28 cellular contexts compared by ENCODE assay signal in the genomic region with DNA sequence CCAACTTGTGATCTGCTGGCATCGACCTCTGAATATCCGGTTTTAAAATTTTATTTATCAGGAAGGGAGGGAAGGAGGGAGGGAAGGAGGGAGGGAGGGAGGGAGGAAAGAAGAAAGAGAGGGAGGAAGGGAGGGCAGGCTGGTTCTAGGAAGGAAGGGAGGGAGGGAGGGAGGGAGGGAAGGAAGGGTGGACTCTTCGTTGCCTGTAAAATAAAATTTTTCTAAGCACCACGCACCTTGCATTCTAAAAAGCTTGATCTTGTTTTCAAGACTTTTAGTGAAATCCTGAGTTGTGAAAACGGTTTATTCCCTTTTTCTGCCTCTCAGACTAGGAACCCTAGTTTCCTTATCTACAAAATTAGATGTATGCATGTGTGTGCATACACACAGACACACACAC.
"Had no signal": no experiment of that assay in that cellular context is flagged by ENCODE, and none has a peak within 500 bp of the region (broad histone marks: within the 10 kb centered on the region; RNA-seq: fewer than 3 reads in every experiment).

No MANE protein-coding gene starts in this region.

- H3K36me3 Mint-ChIP-seq: stimulated activated effector memory CD8-positive, alpha-beta T cell treated with anti-CD3 and anti-CD28 coated beads, Interleukin-12 subunit alpha, Interleukin-12 subunit beta, amount 100 ng/mL, for 72 hours; stimulated activated memory B cell treated with anti-CD40 and anti-IgM and Interleukin-4, amounts not matched to agents 10 μg/mL and 1 μg/mL and 100 μg/mL, for 72 hours; stimulated activated naive B cell treated with anti-CD40 and anti-IgM and Interleukin-4, amounts not matched to agents 10 μg/mL and 1 μg/mL and 100 μg/mL, for 72 hours; type B pancreatic cell had no signal

- FAIRE-seq: urothelium cell line had no signal

- H3K4me3 ChIP-seq: stomach, suprapubic skin, testis, thoracic aorta, thyroid gland, tibial artery, tibial nerve, transverse colon, upper lobe of left lung, upper lobe of right lung, uterus, vagina had no signal

- DNase-seq: stimulated activated CD4-positive, alpha-beta T cell treated with anti-CD3 and anti-CD28 coated beads, Interleukin-2, amount 100 ng/mL, for 48 hours; stimulated activated CD4-positive, alpha-beta T cell treated with anti-CD3 and anti-CD28 coated beads, Interleukin-4, amount 100 ng/mL, for 1 hour; stimulated activated CD4-positive, alpha-beta T cell treated with anti-CD3 and anti-CD28 coated beads, Interleukin-4, amount 100 ng/mL, for 24 hours; stimulated activated CD4-positive, alpha-beta T cell treated with anti-CD3 and anti-CD28 coated beads, Interleukin-4, amount 100 ng/mL, for 4 hours; stimulated activated CD8-positive, alpha-beta memory T cell treated with anti-CD3 and anti-CD28 coated beads, Interleukin-4, amount 100 ng/mL, for 48 hours; stimulated activated naive B cell treated with anti-CD40 and anti-IgM and Interleukin-4, amounts not matched to agents 10 μg/mL and 1 μg/mL and 100 μg/mL, for 72 hours; stimulated activated naive CD4-positive, alpha-beta T cell; stimulated activated naive CD4-positive, alpha-beta T cell treated with Interleukin-2 at 50 U/mL for 16 hours; stimulated activated naive CD8-positive, alpha-beta T cell treated with anti-CD3 and anti-CD28 coated beads, Interleukin-15, Interleukin-2, amounts not matched to agents 100 U/mL and 50 U/mL, for 24 hours; stomach; substantia nigra; testis; thyroid gland; tibial artery; transverse colon; trophoblast cell; upper lobe of left lung; upper lobe of right lung; uterus had no signal

- H3K36me3 ChIP-seq: stomach, suprapubic skin, thoracic aorta, thyroid gland, tibial artery, tibial nerve, transverse colon, upper lobe of left lung, upper lobe of right lung, uterus, vagina had no signal

- H3K27me3 ChIP-seq: stomach, suprapubic skin, testis, thyroid gland, tibial artery, tibial nerve, transverse colon, upper lobe of left lung, upper lobe of right lung, uterus, vagina had no signal

- H3K27me3 Mint-ChIP-seq: stimulated activated memory B cell treated with anti-CD40 and anti-IgM and Interleukin-4, amounts not matched to agents 10 μg/mL and 1 μg/mL and 100 μg/mL, for 72 hours; stimulated activated naive B cell treated with anti-CD40 and anti-IgM and Interleukin-4, amounts not matched to agents 10 μg/mL and 1 μg/mL and 100 μg/mL, for 72 hours; stimulated activated naive CD8-positive, alpha-beta T cell treated with anti-CD3 and anti-CD28 coated beads, Interleukin-15, Interleukin-2, amounts not matched to agents 100 ng/mL and 50 ng/mL, for 24 hours; type B pancreatic cell had no signal

- ATAC-seq: stimulated activated effector memory CD8-positive, alpha-beta T cell treated with anti-CD3 and anti-CD28 coated beads, Interleukin-12 subunit alpha, Interleukin-12 subunit beta, amount 100 ng/mL, for 72 hours; stimulated activated memory B cell treated with anti-CD40 and anti-IgM and Interleukin-4, amounts not matched to agents 10 μg/mL and 1 μg/mL and 100 μg/mL, for 72 hours; stimulated activated naive B cell treated with anti-CD40 and anti-IgM and Interleukin-4, amounts not matched to agents 10 μg/mL and 1 μg/mL and 100 μg/mL, for 72 hours; stimulated activated naive CD8-positive, alpha-beta T cell treated with anti-CD3 and anti-CD28 coated beads, Interleukin-15, Interleukin-2, amounts not matched to agents 100 U/mL and 50 U/mL, for 24 hours; upper lobe of right lung had no signal

- H3K27ac Mint-ChIP-seq: stimulated activated effector memory CD8-positive, alpha-beta T cell treated with anti-CD3 and anti-CD28 coated beads, Interleukin-12 subunit alpha, Interleukin-12 subunit beta, amount 100 ng/mL, for 72 hours; stimulated activated memory B cell treated with anti-CD40 and anti-IgM and Interleukin-4, amounts not matched to agents 10 μg/mL and 1 μg/mL and 100 μg/mL, for 72 hours; stimulated activated naive B cell treated with anti-CD40 and anti-IgM and Interleukin-4, amounts not matched to agents 10 μg/mL and 1 μg/mL and 100 μg/mL, for 72 hours; stimulated activated naive CD8-positive, alpha-beta T cell treated with anti-CD3 and anti-CD28 coated beads, Interleukin-15, Interleukin-2, amounts not matched to agents 100 ng/mL and 50 ng/mL, for 24 hours; type B pancreatic cell had no signal

- H3K9me3 Mint-ChIP-seq: stimulated activated effector memory CD8-positive, alpha-beta T cell treated with anti-CD3 and anti-CD28 coated beads, Interleukin-12 subunit alpha, Interleukin-12 subunit beta, amount 100 ng/mL, for 72 hours; stimulated activated memory B cell treated with anti-CD40 and anti-IgM and Interleukin-4, amounts not matched to agents 10 μg/mL and 1 μg/mL and 100 μg/mL, for 72 hours; stimulated activated naive B cell treated with anti-CD40 and anti-IgM and Interleukin-4, amounts not matched to agents 10 μg/mL and 1 μg/mL and 100 μg/mL, for 72 hours; stimulated activated naive CD8-positive, alpha-beta T cell treated with anti-CD3 and anti-CD28 coated beads, Interleukin-15, Interleukin-2, amounts not matched to agents 100 ng/mL and 50 ng/mL, for 24 hours; type B pancreatic cell had no signal

- H3K4me1 ChIP-seq: stomach, testis, thyroid gland, tibial artery, tibial nerve, upper lobe of right lung, uterus, vagina had no signal

- H3K4me1 Mint-ChIP-seq: stimulated activated effector memory CD8-positive, alpha-beta T cell treated with anti-CD3 and anti-CD28 coated beads, Interleukin-12 subunit alpha, Interleukin-12 subunit beta, amount 100 ng/mL, for 72 hours; stimulated activated memory B cell treated with anti-CD40 and anti-IgM and Interleukin-4, amounts not matched to agents 10 μg/mL and 1 μg/mL and 100 μg/mL, for 72 hours; stimulated activated naive B cell treated with anti-CD40 and anti-IgM and Interleukin-4, amounts not matched to agents 10 μg/mL and 1 μg/mL and 100 μg/mL, for 72 hours had no signal

- H3K4me3 Mint-ChIP-seq: stimulated activated effector memory CD8-positive, alpha-beta T cell treated with anti-CD3 and anti-CD28 coated beads, Interleukin-12 subunit alpha, Interleukin-12 subunit beta, amount 100 ng/mL, for 72 hours; stimulated activated memory B cell treated with anti-CD40 and anti-IgM and Interleukin-4, amounts not matched to agents 10 μg/mL and 1 μg/mL and 100 μg/mL, for 72 hours; stimulated activated naive B cell treated with anti-CD40 and anti-IgM and Interleukin-4, amounts not matched to agents 10 μg/mL and 1 μg/mL and 100 μg/mL, for 72 hours; stimulated activated naive CD8-positive, alpha-beta T cell treated with anti-CD3 and anti-CD28 coated beads, Interleukin-15, Interleukin-2, amounts not matched to agents 100 ng/mL and 50 ng/mL, for 24 hours; type B pancreatic cell had no signal

- H3K9me3 ChIP-seq: stomach, suprapubic skin, testis, thoracic aorta, thyroid gland, tibial artery, transverse colon, upper lobe of left lung, upper lobe of right lung, uterus, vagina had no signal

- H3K27ac ChIP-seq: stomach, suprapubic skin, testis, thoracic aorta, thyroid gland, tibial artery, tibial nerve, upper lobe of left lung, upper lobe of right lung, vagina had no signal
